1 cellular context compared by ENCODE assay signal in the genomic region with DNA sequence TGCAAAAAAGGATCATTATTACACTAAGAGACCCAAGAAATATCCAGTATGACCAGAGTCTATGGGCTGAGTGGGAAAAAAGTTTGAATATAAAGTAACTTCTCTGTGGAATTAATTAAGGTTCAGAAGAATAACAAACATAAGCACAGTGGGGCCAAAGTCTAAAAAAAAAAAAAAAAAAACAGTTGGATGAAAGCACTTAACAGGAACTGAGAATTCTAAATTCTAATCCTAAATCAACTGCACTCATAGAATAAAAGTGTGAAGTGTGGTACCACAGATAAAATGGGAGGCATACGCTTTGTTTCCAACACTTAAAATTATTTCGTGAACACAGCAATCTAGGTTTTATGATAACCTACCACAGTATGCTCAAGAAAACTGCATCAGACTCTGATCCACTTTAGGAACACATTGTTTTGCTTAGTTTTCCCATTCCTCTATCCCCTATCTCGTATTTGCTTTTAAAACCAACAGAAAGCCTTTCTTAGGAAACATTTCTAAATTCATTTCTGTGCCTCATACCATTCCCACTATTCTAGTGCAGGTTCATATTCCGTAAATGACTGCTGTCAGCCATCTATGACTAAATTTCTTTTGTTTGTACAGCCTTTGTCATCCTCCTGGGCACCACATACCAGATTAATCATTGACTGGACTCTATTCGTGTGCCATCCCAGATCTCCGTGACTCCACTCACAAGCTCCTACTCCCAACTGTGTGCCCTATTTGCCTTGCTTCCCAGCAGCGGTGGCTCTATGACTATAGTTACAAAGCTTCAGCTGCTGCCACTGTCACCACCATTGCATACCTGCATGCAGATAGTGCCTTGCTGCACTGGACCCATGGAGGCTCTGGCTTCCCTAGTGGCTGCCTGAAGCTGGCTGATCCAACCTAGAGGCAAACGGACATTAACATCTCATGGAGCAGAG.
TF ChIP-seq lines count a peak whose summit lies in the region.

No MANE protein-coding gene starts in this region.

TF ChIP-seq in liver, 16 proteins besides CTCF, POLR2A, EP300 and RAD21 (continued from another document):
- TF ChIP-seq REST (IDR thresholded peaks at IDR 0.05) (peak; percentile 91), NR2F2 (IDR thresholded peaks at IDR 0.05) (no peak)
